In the genomic region with DNA sequence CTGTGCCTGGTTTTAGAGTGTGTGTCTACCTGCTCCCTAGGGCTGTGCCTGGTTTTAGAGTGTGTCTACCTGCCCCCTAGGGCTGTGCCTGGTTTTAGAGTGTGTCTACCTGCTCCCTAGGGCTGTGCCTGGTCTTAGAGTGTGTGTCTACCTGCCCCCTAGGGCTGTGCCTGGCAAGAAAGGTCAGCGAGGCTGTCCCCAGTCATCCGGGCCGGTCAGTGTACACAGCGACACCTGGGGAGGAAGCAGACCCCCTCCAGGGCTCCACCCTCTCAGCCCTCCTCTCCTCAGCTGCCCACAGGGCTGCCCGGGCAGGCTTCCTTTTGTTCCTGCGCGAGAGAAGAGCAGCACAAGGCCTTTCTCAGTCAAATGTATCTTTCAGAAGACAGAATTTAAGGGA, we compare ENCODE assay signal across 17 cellular contexts. TPM values are rescaled to one million over a fixed set of nuclear protein-coding genes. Genes with fewer than 3 reads are reported as not detected.
DNase-seq lines count a peak whose midpoint lies in the region; FAIRE-seq and TF ChIP-seq lines count a peak whose summit lies in the region.
"Had no signal": no experiment of that assay in that cellular context is flagged by ENCODE, and none has a peak within 500 bp of the region (broad histone marks: within the 10 kb centered on the region; RNA-seq: fewer than 3 reads in every experiment).

No MANE protein-coding gene starts in this region.

- TF ChIP-seq CTCF in LNCaP clone FGC (IDR thresholded peaks at IDR 0.05; ENCODE audit: control insufficient read depth, extremely low read depth, insufficient read depth), result 0 out of 2 replicates have a peak, but pooled peaks have one; percentile 0
- no peak for TF ChIP-seq CTCF in brain (conservative IDR thresholded peaks at IDR 0.05)
- no peak for TF ChIP-seq CTCF in kidney (IDR thresholded peaks at IDR 0.05; ENCODE audit: borderline replicate concordance, extremely low read depth, insufficient read depth)

- H3K27me3 Mint-ChIP-seq in brain, result peaks cover 7% of the 10 kb centered on the region
- H3K27me3 Mint-ChIP-seq in activated CD4-positive, alpha-beta memory T cell treated with anti-CD3 and anti-CD28 coated beads, Interleukin-2, amount 10 ng/mL, durations not matched to agents 7 days and 5 days, result peaks cover 51% of the 10 kb centered on the region

- H3K4me1 ChIP-seq in kidney (ENCODE audit: control insufficient read depth in 1 of 2, insufficient read depth in 1 of 2, low read depth in 1 of 2, low read length in 2 of 2) (peaks cover 0 to 11% of the 10 kb centered on the region in 2 donors), small intestine (ENCODE audit: control insufficient read depth in 2 of 2, insufficient read depth in 1 of 2, low read depth in 1 of 2, low read length in 1 of 2) (no peaks in the 10 kb centered on the region)
- H3K4me1 ChIP-seq: foreskin keratinocyte had no signal

- H3K9ac ChIP-seq in kidney (ENCODE audit: low read length in 2 of 2), result peak overlapping the region in 1 of 2 donors; percentile 34

- peaks cover 0 to 4% (median 0%) of the 10 kb centered on the region in 5 experiments for H3K9me3 Mint-ChIP-seq in brain
- no peaks in the 10 kb centered on the region for H3K9me3 Mint-ChIP-seq in activated CD4-positive, alpha-beta memory T cell treated with anti-CD3 and anti-CD28 coated beads, Interleukin-2, amount 10 ng/mL, durations not matched to agents 7 days and 5 days
- H3K9me3 Mint-ChIP-seq: activated naive CD4-positive, alpha-beta T cell treated with anti-CD3 and anti-CD28 coated beads, Interleukin-2, amount 50 U/mL, for 72 hours had no signal

- POLR2A ChIA-PET in activated CD4-positive, alpha-beta memory T cell treated with anti-CD3 and anti-CD28 coated beads, Interleukin-2, amount 10 ng/mL, durations not matched to agents 7 days and 5 days (lab: Charles Lee), result no interaction called here

- WGBS in small intestine, 3 donors, result 10 to 52% (median 31%) methylated on average over 6 to 7 of the region's 7 CpGs

- peak overlapping the region in 3 of 5 experiments; percentile 43 to 94 (median 43) for H3K27ac Mint-ChIP-seq in brain
- H3K27ac Mint-ChIP-seq in activated CD4-positive, alpha-beta memory T cell treated with anti-CD3 and anti-CD28 coated beads, Interleukin-2, amount 10 ng/mL, durations not matched to agents 7 days and 5 days, result no peak overlapping the region
- H3K27ac Mint-ChIP-seq: activated naive CD4-positive, alpha-beta T cell treated with anti-CD3 and anti-CD28 coated beads, Interleukin-2, amount 50 U/mL, for 72 hours; CD4-positive, CD25-positive, alpha-beta regulatory T cell had no signal

- peak overlapping the region in 4 of 5 experiments; percentile 33 to 81 (median 54) for H3K4me3 Mint-ChIP-seq in brain
- H3K4me3 Mint-ChIP-seq in activated CD4-positive, alpha-beta memory T cell treated with anti-CD3 and anti-CD28 coated beads, Interleukin-2, amount 10 ng/mL, durations not matched to agents 7 days and 5 days, result no peak overlapping the region

- H3K36me3 Mint-ChIP-seq in brain, result no peaks in the 10 kb centered on the region
- no peaks in the 10 kb centered on the region for H3K36me3 Mint-ChIP-seq in activated CD4-positive, alpha-beta memory T cell treated with anti-CD3 and anti-CD28 coated beads, Interleukin-2, amount 10 ng/mL, durations not matched to agents 7 days and 5 days (ENCODE audit: low read depth)
- H3K36me3 Mint-ChIP-seq: activated naive CD4-positive, alpha-beta T cell treated with anti-CD3 and anti-CD28 coated beads, Interleukin-2, amount 50 U/mL, for 72 hours; CD4-positive, CD25-positive, alpha-beta regulatory T cell had no signal

- CTCF ChIA-PET in activated CD4-positive, alpha-beta memory T cell treated with anti-CD3 and anti-CD28 coated beads, Interleukin-2, amount 10 ng/mL, durations not matched to agents 7 days and 5 days (lab: Charles Lee), result no interaction called here

- H3K36me3 ChIP-seq in kidney (ENCODE audit: control insufficient read depth in 1 of 2, insufficient read depth in 2 of 2, low read length in 2 of 2), result no peaks in the 10 kb centered on the region
- no peaks in the 10 kb centered on the region for H3K36me3 ChIP-seq in small intestine (ENCODE audit: control insufficient read depth in 2 of 2, insufficient read depth in 2 of 2, low read length in 2 of 2)

- no peak for FAIRE-seq in kidney (lab: Jason Lieb, UNC)
- no peak for FAIRE-seq in small intestine (lab: Jason Lieb, UNC)
- FAIRE-seq in H54 (lab: Jason Lieb, UNC), result no peak

- DNase-seq in LNCaP clone FGC (ENCODE audit: low read depth) (no peak), kidney (no peak), small intestine (no peak), H54 (ENCODE audit: insufficient read length, low spot score) (no peak)
- DNase-seq in activated T-cell treated with anti-CD3 and anti-CD28 coated beads, Interleukin-2, amount 50 U/mL, for 1 hour, result no peak
- no peak for DNase-seq in activated CD4-positive, alpha-beta memory T cell treated with anti-CD3 and anti-CD28 coated beads, Interleukin-2, amount 10 ng/mL, durations not matched to agents 7 days and 5 days
- DNase-seq: CD4-positive, CD25-positive, alpha-beta regulatory T cell; cortex of kidney; foreskin keratinocyte; T-helper 9 cell had no signal

- H3K27ac ChIP-seq in kidney (ENCODE audit: low read depth in 2 of 2, low read length in 2 of 2) (peak overlapping the region; percentile 51 to 57), small intestine (ENCODE audit: low read depth in 1 of 2, low read length in 1 of 2) (peak overlapping the region; percentile 69 to 90)
- H3K27ac ChIP-seq: foreskin keratinocyte had no signal

- H3K9me3 ChIP-seq in kidney (ENCODE audit: control insufficient read depth in 1 of 2, low read length in 2 of 2) (peaks cover 0 to 4% of the 10 kb centered on the region in 2 donors), small intestine (ENCODE audit: control insufficient read depth, low read depth) (no peaks in the 10 kb centered on the region)

- peaks cover 0 to 6% of the 10 kb centered on the region in 2 donors for H3K27me3 ChIP-seq in small intestine (ENCODE audit: control insufficient read depth in 2 of 2, insufficient read depth in 2 of 2, low read length in 2 of 2)

- peaks cover 41% of the 10 kb centered on the region for H3K4me1 Mint-ChIP-seq in brain
- H3K4me1 Mint-ChIP-seq in activated CD4-positive, alpha-beta memory T cell treated with anti-CD3 and anti-CD28 coated beads, Interleukin-2, amount 10 ng/mL, durations not matched to agents 7 days and 5 days, result peaks cover 16% of the 10 kb centered on the region

- peak overlapping the region; percentile 25 for H3K4me3 ChIP-seq in LNCaP clone FGC (ENCODE audit: low read depth, low read length)
- H3K4me3 ChIP-seq in kidney (ENCODE audit: low read length in 2 of 2), result no peak overlapping the region
- H3K4me3 ChIP-seq in small intestine (ENCODE audit: low read depth in 1 of 2, low read length in 2 of 2), result no peak overlapping the region

- no peak for TF ChIP-seq POLR2A in H54 (IDR thresholded peaks at IDR 0.05; ENCODE audit: low read depth, low read length)

- intact Hi-C loops in kidney (cut with DNase I), result loop anchor here (5.0 to 10.0 kb wide), 2 partner anchors 109 to 227 kb away; no protein-coding TSS in a partner anchor

RNA-seq across cellular contexts. Expression of a gene that starts 4.1 kb away (rescaled TPM):
- polyA plus RNA-seq in brain (ENCODE audit: insufficient read depth, low read depth, low replicate concordance) (3.9 TPM), kidney (ENCODE audit: insufficient read depth, low read depth, low replicate concordance) (1.7 TPM), small intestine (10 to 100 TPM in 1 of 3 donors, 1 to 10 TPM in 2; 3.2 to 12.6 (median 5.1) TPM)
- 4.7 TPM for total RNA-seq in kidney
- total RNA-seq in activated CD4-positive, alpha-beta memory T cell treated with anti-CD3 and anti-CD28 coated beads, Interleukin-2, amount 10 ng/mL, durations not matched to agents 7 days and 5 days, result under 1 TPM; 0.71 to 0.75 TPM
- polyA plus RNA-seq: CD4-positive, CD25-positive, alpha-beta regulatory T cell had no signal

RNA-seq across cellular contexts. Expression of a gene that starts 20.4 kb away (rescaled TPM):
- polyA plus RNA-seq in brain (ENCODE audit: insufficient read depth, low read depth, low replicate concordance), result 1.9 TPM
- total RNA-seq in kidney, result 23.8 TPM
- polyA plus RNA-seq in kidney (ENCODE audit: insufficient read depth, low read depth, low replicate concordance), result 4.9 TPM
- polyA plus RNA-seq in small intestine, result 10 to 100 TPM in 1 of 3 donors, 1 to 10 TPM in 2; 3.4 to 21.5 (median 9.7) TPM
- total RNA-seq in activated CD4-positive, alpha-beta memory T cell treated with anti-CD3 and anti-CD28 coated beads, Interleukin-2, amount 10 ng/mL, durations not matched to agents 7 days and 5 days, result 10 to 100 TPM; 22.4 to 23.2 TPM

RNA-seq across cellular contexts. Expression of a gene that starts 42.8 kb away (rescaled TPM):
- polyA plus RNA-seq in brain (ENCODE audit: insufficient read depth, low read depth, low replicate concordance), result 89.9 TPM
- 57.3 TPM for total RNA-seq in kidney
- polyA plus RNA-seq in kidney (ENCODE audit: insufficient read depth, low read depth, low replicate concordance), result 43.8 TPM
- 10 to 100 TPM; 34.7 to 62.5 (median 34.9) TPM for polyA plus RNA-seq in small intestine
- total RNA-seq in activated CD4-positive, alpha-beta memory T cell treated with anti-CD3 and anti-CD28 coated beads, Interleukin-2, amount 10 ng/mL, durations not matched to agents 7 days and 5 days, result 10 to 100 TPM; 58.8 to 59.6 TPM

RNA-seq across cellular contexts. Expression of a gene that starts 46.9 kb away (rescaled TPM):
- polyA plus RNA-seq in brain (ENCODE audit: insufficient read depth, low read depth, low replicate concordance) (not detected), kidney (ENCODE audit: insufficient read depth, low read depth, low replicate concordance) (not detected), small intestine (not detected)
- total RNA-seq in kidney, result 0.38 TPM
- not detected for total RNA-seq in activated CD4-positive, alpha-beta memory T cell treated with anti-CD3 and anti-CD28 coated beads, Interleukin-2, amount 10 ng/mL, durations not matched to agents 7 days and 5 days
- total RNA-seq: activated CD8-positive, alpha-beta memory T cell treated with anti-CD3 and anti-CD28 coated beads for 36 hours; activated naive CD4-positive, alpha-beta T cell treated with anti-CD3 and anti-CD28 coated beads, Interleukin-2, amount 50 U/mL, for 72 hours; CD4-positive, CD25-positive, alpha-beta regulatory T cell; foreskin keratinocyte; lung microvascular endothelial cell; pulmonary artery endothelial cell; RPMI7951; subcutaneous adipose tissue had no signal
- polyA plus RNA-seq: CD4-positive, CD25-positive, alpha-beta regulatory T cell; foreskin keratinocyte had no signal

RNA-seq across cellular contexts. Expression of a gene that starts 56.9 kb away (rescaled TPM):
- polyA plus RNA-seq in brain (ENCODE audit: insufficient read depth, low read depth, low replicate concordance), result 1,134 TPM
- 258 TPM for total RNA-seq in kidney
- 394 TPM for polyA plus RNA-seq in kidney (ENCODE audit: insufficient read depth, low read depth, low replicate concordance)
- 100 to 1,000 TPM; 365 to 374 (median 369) TPM for polyA plus RNA-seq in small intestine
- 100 to 1,000 TPM; 314 to 319 TPM for total RNA-seq in activated CD4-positive, alpha-beta memory T cell treated with anti-CD3 and anti-CD28 coated beads, Interleukin-2, amount 10 ng/mL, durations not matched to agents 7 days and 5 days
